ENCODE assay signal across 8 cellular contexts in the genomic region with DNA sequence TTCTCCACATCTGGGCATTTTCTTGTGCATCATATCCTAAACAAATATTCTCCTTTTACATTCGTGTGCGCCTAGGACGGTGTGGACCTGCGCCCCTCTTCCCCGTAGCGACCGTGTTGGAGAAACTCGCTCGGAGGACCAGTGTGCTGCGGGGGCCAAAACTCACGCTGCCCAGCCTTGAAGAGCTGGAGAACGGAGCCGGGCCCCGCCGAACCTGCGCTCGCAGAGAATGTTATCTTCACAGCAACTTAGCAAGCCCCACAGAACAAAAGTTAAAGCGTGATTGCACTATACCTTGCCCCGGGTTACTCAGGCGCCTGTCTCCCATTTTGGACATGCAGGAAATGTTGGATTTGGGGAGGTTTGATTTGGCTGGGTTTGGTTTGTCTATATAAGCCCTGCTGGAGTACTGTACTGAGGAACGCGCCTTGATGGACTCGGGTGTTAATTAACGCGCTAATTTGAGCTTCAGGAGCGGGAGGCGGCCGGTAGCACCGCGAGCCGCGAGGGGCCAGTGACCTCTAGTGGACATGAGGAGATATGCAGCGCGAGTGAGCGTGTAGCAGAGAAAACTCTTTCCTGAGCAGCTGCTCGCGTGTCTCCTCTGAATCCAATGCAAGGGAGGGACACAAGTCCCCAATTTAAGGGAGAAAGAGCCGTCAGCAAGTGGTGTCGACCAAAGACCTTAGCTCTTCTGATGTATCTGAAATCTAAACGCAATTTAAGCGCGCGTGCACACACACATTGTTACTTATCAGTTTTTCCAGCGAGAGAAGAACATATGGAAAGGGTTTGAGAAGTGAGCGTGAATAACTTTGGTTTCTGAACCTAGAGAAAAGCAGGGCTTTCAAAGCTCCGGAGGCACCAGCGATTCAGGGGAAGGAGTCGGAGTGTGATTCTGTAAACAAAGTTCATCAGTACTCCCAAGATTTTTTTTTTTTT.
DNase-seq lines count a peak whose midpoint lies in the region; ATAC-seq and TF ChIP-seq lines count a peak whose summit lies in the region.

No MANE protein-coding gene starts in this region.

- peak; percentile 92 for TF ChIP-seq CTCF in VCaP (conservative IDR thresholded peaks at IDR 0.05)
- peak; percentile 93 to 97 for TF ChIP-seq CTCF in mammary epithelial cell (conservative IDR thresholded peaks at IDR 0.05 in 1 of 2, IDR thresholded peaks at IDR 0.05 in 1 of 2; ENCODE audit: extremely low read depth in 1 of 2, insufficient read depth in 1 of 2, low read depth in 1 of 2, low read length in 2 of 2)

- H3K9ac ChIP-seq in mammary epithelial cell (ENCODE audit: insufficient read depth, low read length): no peak overlapping the region

- WGBS in mammary epithelial cell (ENCODE audit: low coverage, missing lambda C conversion rate): 15% methylated on average over 39 of the region's 48 CpGs

- intact Hi-C loops in mammary epithelial cell (cut with micrococcal nuclease): loop anchor here (1.0 to 2.0 kb wide), 3 partner anchors 550 to 1266 kb away; no protein-coding TSS in a partner anchor

- no peaks in the 10 kb centered on the region for H4K20me1 ChIP-seq in mammary epithelial cell (ENCODE audit: insufficient read depth, low read length)

- H3K79me2 ChIP-seq in mammary epithelial cell (ENCODE audit: insufficient read depth, low read length): no peaks in the 10 kb centered on the region

- no TSS peak for BruUV-seq in mammary epithelial cell (replicated peaks; lab: Mats Ljungman, UMichigan)

- H3K27me3 ChIP-seq in mammary epithelial cell (ENCODE audit: insufficient read depth, low read length): peaks cover 93% of the 10 kb centered on the region

- H3K27ac ChIP-seq in VCaP (no peak overlapping the region), mammary epithelial cell (ENCODE audit: insufficient read depth, low read depth, low read length) (no peak overlapping the region)

- H3K36me3 ChIP-seq in mammary epithelial cell (ENCODE audit: insufficient read depth, low read length): no peaks in the 10 kb centered on the region

- H2AFZ ChIP-seq in mammary epithelial cell (ENCODE audit: low read depth, low read length): peak overlapping the region; percentile 5

- dilution Hi-C loops in mammary epithelial cell (cut with HindIII; ENCODE audit: low sequenced_read_pairs): no loop called here

- ATAC-seq in HG02678 (IDR thresholded peaks at IDR 0.05; ENCODE audit: unreplicated experiment): peak; percentile 92

- H3K4me1 ChIP-seq in mammary epithelial cell (ENCODE audit: insufficient read depth, low read length): no peaks in the 10 kb centered on the region

- DNase-seq in NCI-H2196 (lab: John Stamatoyannopoulos, UW; ENCODE audit: unreplicated experiment): peak; percentile 45
- DNase-seq in NCI-H2196 treated with DMSO at 0.1 percent for 48 hours (lab: John Stamatoyannopoulos, UW; ENCODE audit: unreplicated experiment): no peak
- peak; percentile 11 for DNase-seq in NCI-H1092 (lab: John Stamatoyannopoulos, UW)
- DNase-seq in mammary epithelial cell: peak; percentile 32
- peak; percentile 78 for DNase-seq in islet precursor cell
- DNase-seq in stimulated activated CD4-positive, alpha-beta T cell treated with anti-CD3 and anti-CD28 coated beads, Interleukin-15, amount 100 ng/mL, for 24 hours: peak; percentile 75

- in situ Hi-C loops in mammary epithelial cell (cut with MboI; ENCODE audit: low sequenced_read_pairs in 2 of 2): loop anchor here (25.0 kb wide), 3 partner anchors 554 to 1254 kb away; no protein-coding TSS in a partner anchor

- peak overlapping the region; percentile 11 for H3K4me2 ChIP-seq in mammary epithelial cell (ENCODE audit: insufficient read depth, low read depth, low read length)

- no peaks in the 10 kb centered on the region for H3K9me3 ChIP-seq in mammary epithelial cell (replicated peaks; ENCODE audit: insufficient read depth, low read length)

- H3K4me3 ChIP-seq in mammary epithelial cell (replicated peaks in 1 of 3; ENCODE audit: insufficient read depth in 1 of 3, low read depth in 2 of 3, low read length in 3 of 3): no peak overlapping the region

- CTCF ChIA-PET in mammary epithelial cell (lab: Charles Lee; ENCODE audit: low non-redundant PET): interaction anchor here (0.6 to 1.1 kb wide), 6 partner anchors 9 to 988 kb away, joined by 3 to 9 read pairs (median 4); no protein-coding TSS in a partner anchor
